ENCODE assay signal across 8 cellular contexts in genomic region chr2:206764673-206765241, GRCh38.
DNase-seq lines count a peak whose midpoint lies in the region; ATAC-seq and TF ChIP-seq lines count a peak whose summit lies in the region.

No MANE protein-coding gene starts in this region.

- H3K27ac ChIP-seq in C4-2B: peak overlapping the region; percentile 93
- H3K27ac ChIP-seq in iPS DF 6.9 (ENCODE audit: low read length): no peak overlapping the region

- H3K9me3 Mint-ChIP-seq in stimulated activated memory B cell treated with anti-CD40 and anti-IgM and Interleukin-4, amounts not matched to agents 10 μg/mL and 1 μg/mL and 100 μg/mL, for 72 hours: no peaks in the 10 kb centered on the region

- peaks cover 28% of the 10 kb centered on the region for H3K4me1 Mint-ChIP-seq in stimulated activated memory B cell treated with anti-CD40 and anti-IgM and Interleukin-4, amounts not matched to agents 10 μg/mL and 1 μg/mL and 100 μg/mL, for 72 hours

- ATAC-seq in GM21825 (IDR thresholded peaks at IDR 0.05; ENCODE audit: unreplicated experiment): peak; percentile 34
- ATAC-seq in stimulated activated memory B cell treated with anti-CD40 and anti-IgM and Interleukin-4, amounts not matched to agents 10 μg/mL and 1 μg/mL and 100 μg/mL, for 72 hours: peak; percentile 69
- no peak for ATAC-seq in HG03354 (IDR thresholded peaks at IDR 0.05; ENCODE audit: poor library complexity, severe bottlenecking, unreplicated experiment)
- ATAC-seq in HG03135 (IDR thresholded peaks at IDR 0.05; ENCODE audit: unreplicated experiment): no peak

- no CpG with 5 or more reads among the region's 18 CpGs for WGBS in iPS DF 6.9 (ENCODE audit: insufficient coverage, insufficient read length)

- no peaks in the 10 kb centered on the region for H3K4me1 ChIP-seq in iPS DF 6.9 (ENCODE audit: control insufficient read depth, insufficient read depth, low read length)

- peaks cover 19% of the 10 kb centered on the region for H3K36me3 Mint-ChIP-seq in stimulated activated memory B cell treated with anti-CD40 and anti-IgM and Interleukin-4, amounts not matched to agents 10 μg/mL and 1 μg/mL and 100 μg/mL, for 72 hours

- peak overlapping the region; percentile 92 for H3K27ac Mint-ChIP-seq in stimulated activated memory B cell treated with anti-CD40 and anti-IgM and Interleukin-4, amounts not matched to agents 10 μg/mL and 1 μg/mL and 100 μg/mL, for 72 hours

- peaks cover 3% of the 10 kb centered on the region; the same call in 1 of the 2 replicates for H3K36me3 ChIP-seq in iPS DF 6.9 (ENCODE audit: control insufficient read depth, insufficient read depth, low read length)

- no peak for TF ChIP-seq CTCF in C4-2B (conservative IDR thresholded peaks at IDR 0.05)

- H3K4me3 ChIP-seq in iPS DF 6.9 (ENCODE audit: low read length): peak overlapping the region; percentile 83; the same call in 1 of the 2 replicates

- no peaks in the 10 kb centered on the region for H3K27me3 ChIP-seq in iPS DF 6.9 (ENCODE audit: control insufficient read depth, insufficient read depth, low read length)

- DNase-seq in T-helper 22 cell (ENCODE audit: low read depth) (peak; percentile 1), iPS DF 6.9 (ENCODE audit: low read depth, low spot score) (no peak)
- no peak for DNase-seq in stimulated activated CD4-positive, alpha-beta T cell treated with anti-CD3 and anti-CD28 coated beads, Interleukin-2, amount 100 ng/mL, for 24 hours

- H3K9me3 ChIP-seq in iPS DF 6.9 (ENCODE audit: control insufficient read depth, insufficient read depth, low read length): no peaks in the 10 kb centered on the region

- peak overlapping the region; percentile 89 for H3K4me3 Mint-ChIP-seq in stimulated activated memory B cell treated with anti-CD40 and anti-IgM and Interleukin-4, amounts not matched to agents 10 μg/mL and 1 μg/mL and 100 μg/mL, for 72 hours

- no peaks in the 10 kb centered on the region for H3K27me3 Mint-ChIP-seq in stimulated activated memory B cell treated with anti-CD40 and anti-IgM and Interleukin-4, amounts not matched to agents 10 μg/mL and 1 μg/mL and 100 μg/mL, for 72 hours

Comparison
In these comparisons a context has a peak if more than half of its experiments do, and no peak if none do; other contexts are left out.
1. ATAC-seq: peak in GM21825 (single experiment) and stimulated activated memory B cell treated with anti-CD40 and anti-IgM and Interleukin-4, amounts not matched to agents 10 μg/mL and 1 μg/mL and 100 μg/mL, for 72 hours (single experiment); none in HG03354 (single experiment) and HG03135 (single experiment).